ENCODE assay signal across 1 cellular context in the genomic region with DNA sequence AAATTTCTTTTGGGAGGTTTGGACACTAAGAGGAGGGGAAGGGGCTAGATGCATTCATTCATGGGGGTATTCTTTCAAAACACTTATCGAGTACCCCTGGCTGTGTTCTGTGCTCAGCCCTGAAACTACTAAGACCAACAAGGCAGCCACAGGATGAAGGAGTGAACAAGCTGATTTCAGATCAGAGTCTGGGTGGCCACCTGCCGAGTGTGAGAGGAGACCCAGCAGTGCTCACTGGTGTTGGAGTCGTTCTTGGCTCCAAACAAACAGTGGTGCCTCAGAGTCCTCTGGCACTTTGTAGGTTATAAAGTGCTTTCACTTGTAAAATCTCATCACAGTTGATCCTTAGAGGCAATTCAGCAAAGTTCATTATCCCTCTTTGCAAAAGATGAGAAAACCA.
TF ChIP-seq lines count a peak whose summit lies in the region.

No MANE protein-coding gene starts in this region.

TF ChIP-seq in GM23338, 12 proteins besides CTCF, POLR2A, EP300 and RAD21:
- TF ChIP-seq, protein P1, sequence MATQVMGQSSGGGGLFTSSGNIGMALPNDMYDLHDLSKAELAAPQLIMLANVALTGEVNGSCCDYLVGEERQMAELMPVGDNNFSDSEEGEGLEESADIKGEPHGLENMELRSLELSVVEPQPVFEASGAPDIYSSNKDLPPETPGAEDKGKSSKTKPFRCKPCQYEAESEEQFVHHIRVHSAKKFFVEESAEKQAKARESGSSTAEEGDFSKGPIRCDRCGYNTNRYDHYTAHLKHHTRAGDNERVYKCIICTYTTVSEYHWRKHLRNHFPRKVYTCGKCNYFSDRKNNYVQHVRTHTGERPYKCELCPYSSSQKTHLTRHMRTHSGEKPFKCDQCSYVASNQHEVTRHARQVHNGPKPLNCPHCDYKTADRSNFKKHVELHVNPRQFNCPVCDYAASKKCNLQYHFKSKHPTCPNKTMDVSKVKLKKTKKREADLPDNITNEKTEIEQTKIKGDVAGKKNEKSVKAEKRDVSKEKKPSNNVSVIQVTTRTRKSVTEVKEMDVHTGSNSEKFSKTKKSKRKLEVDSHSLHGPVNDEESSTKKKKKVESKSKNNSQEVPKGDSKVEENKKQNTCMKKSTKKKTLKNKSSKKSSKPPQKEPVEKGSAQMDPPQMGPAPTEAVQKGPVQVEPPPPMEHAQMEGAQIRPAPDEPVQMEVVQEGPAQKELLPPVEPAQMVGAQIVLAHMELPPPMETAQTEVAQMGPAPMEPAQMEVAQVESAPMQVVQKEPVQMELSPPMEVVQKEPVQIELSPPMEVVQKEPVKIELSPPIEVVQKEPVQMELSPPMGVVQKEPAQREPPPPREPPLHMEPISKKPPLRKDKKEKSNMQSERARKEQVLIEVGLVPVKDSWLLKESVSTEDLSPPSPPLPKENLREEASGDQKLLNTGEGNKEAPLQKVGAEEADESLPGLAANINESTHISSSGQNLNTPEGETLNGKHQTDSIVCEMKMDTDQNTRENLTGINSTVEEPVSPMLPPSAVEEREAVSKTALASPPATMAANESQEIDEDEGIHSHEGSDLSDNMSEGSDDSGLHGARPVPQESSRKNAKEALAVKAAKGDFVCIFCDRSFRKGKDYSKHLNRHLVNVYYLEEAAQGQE (IDR thresholded peaks at IDR 0.05; ENCODE audit: unreplicated experiment): no peak
- no peak for TF ChIP-seq NANOG (IDR thresholded peaks at IDR 0.05; ENCODE audit: borderline replicate concordance)
- TF ChIP-seq CREB1 (CRISPR knock-in tag; IDR thresholded peaks at IDR 0.05; ENCODE audit: low read depth): no peak
- TF ChIP-seq ZNF331 (CRISPR knock-in tag; IDR thresholded peaks at IDR 0.05; ENCODE audit: low read depth): no peak
- no peak for TF ChIP-seq JUNB (IDR thresholded peaks at IDR 0.05; ENCODE audit: unreplicated experiment)
- TF ChIP-seq, protein P2, sequence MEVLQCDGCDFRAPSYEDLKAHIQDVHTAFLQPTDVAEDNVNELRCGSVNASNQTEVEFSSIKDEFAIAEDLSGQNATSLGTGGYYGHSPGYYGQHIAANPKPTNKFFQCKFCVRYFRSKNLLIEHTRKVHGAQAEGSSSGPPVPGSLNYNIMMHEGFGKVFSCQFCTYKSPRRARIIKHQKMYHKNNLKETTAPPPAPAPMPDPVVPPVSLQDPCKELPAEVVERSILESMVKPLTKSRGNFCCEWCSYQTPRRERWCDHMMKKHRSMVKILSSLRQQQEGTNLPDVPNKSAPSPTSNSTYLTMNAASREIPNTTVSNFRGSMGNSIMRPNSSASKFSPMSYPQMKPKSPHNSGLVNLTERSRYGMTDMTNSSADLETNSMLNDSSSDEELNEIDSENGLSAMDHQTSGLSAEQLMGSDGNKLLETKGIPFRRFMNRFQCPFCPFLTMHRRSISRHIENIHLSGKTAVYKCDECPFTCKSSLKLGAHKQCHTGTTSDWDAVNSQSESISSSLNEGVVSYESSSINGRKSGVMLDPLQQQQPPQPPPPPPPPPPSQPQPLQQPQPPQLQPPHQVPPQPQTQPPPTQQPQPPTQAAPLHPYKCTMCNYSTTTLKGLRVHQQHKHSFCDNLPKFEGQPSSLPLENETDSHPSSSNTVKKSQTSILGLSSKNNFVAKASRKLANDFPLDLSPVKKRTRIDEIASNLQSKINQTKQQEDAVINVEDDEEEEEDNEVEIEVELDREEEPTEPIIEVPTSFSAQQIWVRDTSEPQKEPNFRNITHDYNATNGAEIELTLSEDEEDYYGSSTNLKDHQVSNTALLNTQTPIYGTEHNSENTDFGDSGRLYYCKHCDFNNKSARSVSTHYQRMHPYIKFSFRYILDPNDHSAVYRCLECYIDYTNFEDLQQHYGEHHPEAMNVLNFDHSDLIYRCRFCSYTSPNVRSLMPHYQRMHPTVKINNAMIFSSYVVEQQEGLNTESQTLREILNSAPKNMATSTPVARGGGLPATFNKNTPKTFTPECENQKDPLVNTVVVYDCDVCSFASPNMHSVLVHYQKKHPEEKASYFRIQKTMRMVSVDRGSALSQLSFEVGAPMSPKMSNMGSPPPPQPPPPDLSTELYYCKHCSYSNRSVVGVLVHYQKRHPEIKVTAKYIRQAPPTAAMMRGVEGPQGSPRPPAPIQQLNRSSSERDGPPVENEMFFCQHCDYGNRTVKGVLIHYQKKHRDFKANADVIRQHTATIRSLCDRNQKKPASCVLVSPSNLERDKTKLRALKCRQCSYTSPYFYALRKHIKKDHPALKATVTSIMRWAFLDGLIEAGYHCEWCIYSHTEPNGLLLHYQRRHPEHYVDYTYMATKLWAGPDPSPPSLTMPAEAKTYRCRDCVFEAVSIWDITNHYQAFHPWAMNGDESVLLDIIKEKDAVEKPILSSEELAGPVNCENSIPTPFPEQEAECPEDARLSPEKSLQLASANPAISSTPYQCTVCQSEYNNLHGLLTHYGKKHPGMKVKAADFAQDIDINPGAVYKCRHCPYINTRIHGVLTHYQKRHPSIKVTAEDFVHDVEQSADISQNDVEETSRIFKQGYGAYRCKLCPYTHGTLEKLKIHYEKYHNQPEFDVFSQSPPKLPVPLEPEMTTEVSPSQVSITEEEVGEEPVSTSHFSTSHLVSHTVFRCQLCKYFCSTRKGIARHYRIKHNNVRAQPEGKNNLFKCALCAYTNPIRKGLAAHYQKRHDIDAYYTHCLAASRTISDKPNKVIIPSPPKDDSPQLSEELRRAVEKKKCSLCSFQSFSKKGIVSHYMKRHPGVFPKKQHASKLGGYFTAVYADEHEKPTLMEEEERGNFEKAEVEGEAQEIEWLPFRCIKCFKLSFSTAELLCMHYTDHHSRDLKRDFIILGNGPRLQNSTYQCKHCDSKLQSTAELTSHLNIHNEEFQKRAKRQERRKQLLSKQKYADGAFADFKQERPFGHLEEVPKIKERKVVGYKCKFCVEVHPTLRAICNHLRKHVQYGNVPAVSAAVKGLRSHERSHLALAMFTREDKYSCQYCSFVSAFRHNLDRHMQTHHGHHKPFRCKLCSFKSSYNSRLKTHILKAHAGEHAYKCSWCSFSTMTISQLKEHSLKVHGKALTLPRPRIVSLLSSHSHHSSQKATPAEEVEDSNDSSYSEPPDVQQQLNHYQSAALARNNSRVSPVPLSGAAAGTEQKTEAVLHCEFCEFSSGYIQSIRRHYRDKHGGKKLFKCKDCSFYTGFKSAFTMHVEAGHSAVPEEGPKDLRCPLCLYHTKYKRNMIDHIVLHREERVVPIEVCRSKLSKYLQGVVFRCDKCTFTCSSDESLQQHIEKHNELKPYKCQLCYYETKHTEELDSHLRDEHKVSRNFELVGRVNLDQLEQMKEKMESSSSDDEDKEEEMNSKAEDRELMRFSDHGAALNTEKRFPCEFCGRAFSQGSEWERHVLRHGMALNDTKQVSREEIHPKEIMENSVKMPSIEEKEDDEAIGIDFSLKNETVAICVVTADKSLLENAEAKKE (CRISPR knock-in tag; IDR thresholded peaks at IDR 0.05): no peak
- no peak for TF ChIP-seq EZH2 (IDR thresholded peaks at IDR 0.05; ENCODE audit: low read depth, unreplicated experiment)
- TF ChIP-seq ZNF114 (CRISPR knock-in tag; IDR thresholded peaks at IDR 0.05): no peak
- TF ChIP-seq EZH2phosphoT487 (IDR thresholded peaks at IDR 0.05; ENCODE audit: unreplicated experiment): no peak
- TF ChIP-seq, protein P3, sequence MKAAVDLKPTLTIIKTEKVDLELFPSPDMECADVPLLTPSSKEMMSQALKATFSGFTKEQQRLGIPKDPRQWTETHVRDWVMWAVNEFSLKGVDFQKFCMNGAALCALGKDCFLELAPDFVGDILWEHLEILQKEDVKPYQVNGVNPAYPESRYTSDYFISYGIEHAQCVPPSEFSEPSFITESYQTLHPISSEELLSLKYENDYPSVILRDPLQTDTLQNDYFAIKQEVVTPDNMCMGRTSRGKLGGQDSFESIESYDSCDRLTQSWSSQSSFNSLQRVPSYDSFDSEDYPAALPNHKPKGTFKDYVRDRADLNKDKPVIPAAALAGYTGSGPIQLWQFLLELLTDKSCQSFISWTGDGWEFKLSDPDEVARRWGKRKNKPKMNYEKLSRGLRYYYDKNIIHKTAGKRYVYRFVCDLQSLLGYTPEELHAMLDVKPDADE (IDR thresholded peaks at IDR 0.05): no peak
- no peak for TF ChIP-seq STAT1 (IDR thresholded peaks at IDR 0.05; ENCODE audit: unreplicated experiment)
- no peak for TF ChIP-seq POLR2AphosphoS5 (IDR thresholded peaks at IDR 0.05; ENCODE audit: low read depth)
